Comparison of ENCODE assay signal across 6 cellular contexts in the genomic region with DNA sequence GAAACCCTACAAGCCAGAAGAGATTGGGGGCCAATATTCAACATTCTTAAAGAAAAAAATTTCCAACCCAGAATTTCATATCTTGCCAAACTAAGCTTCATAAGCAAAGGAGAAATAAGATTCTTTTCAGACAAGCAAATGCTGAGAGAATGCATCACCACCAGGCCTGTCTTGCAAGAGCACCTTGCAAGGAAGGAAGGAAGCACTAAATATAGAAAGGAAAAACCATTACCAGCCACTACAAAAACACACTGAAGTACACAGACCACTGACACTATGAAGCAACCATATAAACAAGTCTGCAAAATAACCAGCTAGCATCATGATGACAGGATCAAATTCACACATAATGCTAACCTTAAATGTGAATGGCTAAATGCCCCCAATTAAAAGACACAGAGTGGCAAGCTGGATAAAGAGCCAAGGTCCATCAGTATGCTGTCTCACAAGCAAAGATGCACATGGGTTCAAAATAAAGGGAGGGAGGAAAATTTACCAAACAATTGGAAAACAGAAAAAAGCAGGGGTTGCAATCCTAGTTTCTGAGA. TPM values are rescaled to one million over a fixed set of nuclear protein-coding genes. Genes with fewer than 3 reads are reported as not detected.
"Had no signal": no experiment of that assay in that cellular context is flagged by ENCODE, and none has a peak within 500 bp of the region (broad histone marks: within the 10 kb centered on the region; RNA-seq: fewer than 3 reads in every experiment).

No MANE protein-coding gene starts in this region.

RNA-seq across cellular contexts. Expression of a gene that starts 5.9 kb away (rescaled TPM):
- total RNA-seq: MCF 10A, NCI-H460, PC-3, SK-MEL-5, T-cell had no signal
- polyA plus RNA-seq: SK-N-SH had no signal

RNA-seq across cellular contexts. Expression of a gene that starts 11.4 kb away (rescaled TPM):
- total RNA-seq: MCF 10A, NCI-H460, PC-3, SK-MEL-5, T-cell had no signal
- polyA plus RNA-seq: SK-N-SH had no signal

RNA-seq across cellular contexts. Expression of a gene that starts 14.4 kb away (rescaled TPM):
- total RNA-seq: MCF 10A, NCI-H460, PC-3, SK-MEL-5, T-cell had no signal
- polyA plus RNA-seq: SK-N-SH had no signal

RNA-seq across cellular contexts. Expression of a gene that starts 46.2 kb away (rescaled TPM):
- total RNA-seq: MCF 10A, NCI-H460, PC-3, SK-MEL-5, T-cell had no signal
- polyA plus RNA-seq: SK-N-SH had no signal
